ENCODE assay signal across 25 cellular contexts in genomic region chr2:99401841-99402240, GRCh38.
"Had no signal": no experiment of that assay in that cellular context is flagged by ENCODE, and none has a peak within 500 bp of the region (broad histone marks: within the 10 kb centered on the region; RNA-seq: fewer than 3 reads in every experiment).

No MANE protein-coding gene starts in this region.

- H3K4me1 Mint-ChIP-seq: activated B cell treated with CpG ODN at 0.5 μM for 24 hours, natural killer cell had no signal

- H2AFZ ChIP-seq: hepatocyte had no signal

- H3K4me3 Mint-ChIP-seq: activated B cell treated with CpG ODN at 0.5 μM for 24 hours; activated CD4-positive, alpha-beta T cell treated with anti-CD3 and anti-CD28 coated beads for 36 hours; activated naive CD8-positive, alpha-beta T cell treated with anti-CD3 and anti-CD28 coated beads, Interleukin-2, amount 10 ng/mL, durations not matched to agents 7 days and 5 days; dendritic cell treated with granulocyte-macrophage colony-stimulating factor and Interleukin-4, amounts not matched to agents 40 ng/mL and 50 ng/mL, for 4 days; immature natural killer cell; natural killer cell; T-helper 1 cell treated with Interleukin-12 subunit alpha and Interleukin-12 subunit beta and Interleukin-4 antibody, amounts not matched to agents 30 μg/mL and 1 μg/mL, for 36 hours; type B pancreatic cell had no signal

- H3K27me3 ChIP-seq: cardiac muscle cell, hepatocyte, SJSA1, spleen had no signal

- DNase-seq: activated B cell treated with CpG ODN at 0.5 μM for 24 hours; activated CD4-positive, alpha-beta T cell treated with anti-CD3 and anti-CD28 coated beads for 36 hours; activated CD4-positive, alpha-beta T cell treated with anti-CD3 and anti-CD28 coated beads, Interleukin-2, amount 50 U/mL, for 48 hours; activated effector memory CD4-positive, alpha-beta T cell treated with anti-CD3 and anti-CD28 coated beads, Interleukin-2, amount 50 U/mL, for 16 hours; activated naive CD8-positive, alpha-beta T cell treated with anti-CD3 and anti-CD28 coated beads, Interleukin-2, amount 10 ng/mL, durations not matched to agents 7 days and 5 days; activated T-cell treated with anti-CD3 and anti-CD28 coated beads, Interleukin-2, amount 50 U/mL, for 1 hour; amygdala; effector CD4-positive, alpha-beta T cell; glutamatergic neuron; immature natural killer cell; natural killer cell; retina; spleen; stimulated activated CD4-positive, alpha-beta T cell treated with anti-CD3 and anti-CD28 coated beads, Interleukin-4, amount 100 ng/mL, for 1 hour; stimulated activated naive CD4-positive, alpha-beta T cell treated with Interleukin-2 at 50 U/mL for 16 hours had no signal

- H3K9me3 Mint-ChIP-seq: activated B cell treated with CpG ODN at 0.5 μM for 24 hours; activated naive CD8-positive, alpha-beta T cell treated with anti-CD3 and anti-CD28 coated beads, Interleukin-2, amount 10 ng/mL, durations not matched to agents 7 days and 5 days; dendritic cell treated with granulocyte-macrophage colony-stimulating factor and Interleukin-4, amounts not matched to agents 40 ng/mL and 50 ng/mL, for 4 days; immature natural killer cell; natural killer cell; T-helper 1 cell treated with Interleukin-12 subunit alpha and Interleukin-12 subunit beta and Interleukin-4 antibody, amounts not matched to agents 30 μg/mL and 1 μg/mL, for 36 hours; type B pancreatic cell had no signal

- ATAC-seq: activated CD4-positive, alpha-beta T cell treated with anti-CD3 and anti-CD28 coated beads for 36 hours; esophagus mucosa; left lobe of liver; natural killer cell had no signal

- H3K27me3 Mint-ChIP-seq: activated B cell treated with CpG ODN at 0.5 μM for 24 hours; activated CD4-positive, alpha-beta T cell treated with anti-CD3 and anti-CD28 coated beads for 36 hours; activated naive CD8-positive, alpha-beta T cell treated with anti-CD3 and anti-CD28 coated beads, Interleukin-2, amount 10 ng/mL, durations not matched to agents 7 days and 5 days; dendritic cell treated with granulocyte-macrophage colony-stimulating factor and Interleukin-4, amounts not matched to agents 40 ng/mL and 50 ng/mL, for 4 days; progenitor cell of endocrine pancreas; type B pancreatic cell had no signal

- H3K9me3 ChIP-seq: SJSA1, spleen, thoracic aorta had no signal

- H3K4me3 ChIP-seq: cardiac muscle cell, hepatocyte, SJSA1, spleen, thoracic aorta had no signal

- H3K27ac ChIP-seq: hepatocyte, SJSA1, spleen, thoracic aorta had no signal

- H3K27ac Mint-ChIP-seq: activated B cell treated with CpG ODN at 0.5 μM for 24 hours; activated CD4-positive, alpha-beta T cell treated with anti-CD3 and anti-CD28 coated beads for 36 hours; activated naive CD8-positive, alpha-beta T cell treated with anti-CD3 and anti-CD28 coated beads, Interleukin-2, amount 10 ng/mL, durations not matched to agents 7 days and 5 days; dendritic cell treated with granulocyte-macrophage colony-stimulating factor and Interleukin-4, amounts not matched to agents 40 ng/mL and 50 ng/mL, for 4 days; progenitor cell of endocrine pancreas; T-helper 1 cell treated with Interleukin-12 subunit alpha and Interleukin-12 subunit beta and Interleukin-4 antibody, amounts not matched to agents 30 μg/mL and 1 μg/mL, for 36 hours had no signal

- H3K4me1 ChIP-seq: SJSA1, spleen had no signal

- H3K79me2 ChIP-seq: hepatocyte had no signal

- H3K4me2 ChIP-seq: hepatocyte had no signal
